Comparison of ENCODE assay signal across 23 cellular contexts in genomic region chr4:119788334-119789266, GRCh38.
"Had no signal": no experiment of that assay in that cellular context is flagged by ENCODE, and none has a peak within 500 bp of the region (broad histone marks: within the 10 kb centered on the region; RNA-seq: fewer than 3 reads in every experiment).

No MANE protein-coding gene starts in this region.

- H3K4me3 ChIP-seq: esophagus squamous epithelium, hepatocyte, left lung, ovary, psoas muscle, skin epidermis, thoracic aorta, upper lobe of left lung had no signal

- H3K27me3 ChIP-seq: esophagus squamous epithelium, hepatocyte, left lung, ovary, upper lobe of left lung had no signal

- H3K79me2 ChIP-seq: hepatocyte had no signal

- H3K4me1 Mint-ChIP-seq: nephron progenitor cell; stimulated activated memory B cell treated with anti-CD40 and anti-IgM and Interleukin-4, amounts not matched to agents 10 μg/mL and 1 μg/mL and 100 μg/mL, for 72 hours had no signal

- H3K9me3 ChIP-seq: esophagus squamous epithelium, left lung, ovary, psoas muscle, thoracic aorta, upper lobe of left lung had no signal

- H3K36me3 Mint-ChIP-seq: activated naive CD4-positive, alpha-beta T cell treated with anti-CD3 and anti-CD28 coated beads, Interleukin-2, amount 50 U/mL, for 72 hours; stimulated activated memory B cell treated with anti-CD40 and anti-IgM and Interleukin-4, amounts not matched to agents 10 μg/mL and 1 μg/mL and 100 μg/mL, for 72 hours had no signal

- H3K27ac ChIP-seq: esophagus squamous epithelium, hepatocyte, left lung, ovary, psoas muscle, skin epidermis, thoracic aorta, upper lobe of left lung, VCaP had no signal

- H2AFZ ChIP-seq: hepatocyte had no signal

- DNase-seq: activated CD4-positive, alpha-beta T cell treated with anti-CD3 and anti-CD28 coated beads for 1 hour; activated CD8-positive, alpha-beta memory T cell treated with anti-CD3 and anti-CD28 coated beads for 24 hours; activated gamma-delta T cell treated with Interleukin-2 at 50 U/mL for 16 hours; dermis blood vessel endothelial cell; effector memory CD4-positive, alpha-beta T cell; esophagus squamous epithelium; kidney; left lung; midbrain; nephron progenitor cell; ovary; psoas muscle; right cardiac atrium; stimulated activated CD4-positive, alpha-beta T cell treated with anti-CD3 and anti-CD28 coated beads, Interleukin-4, amount 100 ng/mL, for 24 hours; SW 1271; T-helper 2 cell; upper lobe of left lung had no signal

- H3K4me2 ChIP-seq: hepatocyte had no signal

- H3K4me3 Mint-ChIP-seq: nephron progenitor cell; stimulated activated memory B cell treated with anti-CD40 and anti-IgM and Interleukin-4, amounts not matched to agents 10 μg/mL and 1 μg/mL and 100 μg/mL, for 72 hours had no signal

- ATAC-seq: activated naive CD4-positive, alpha-beta T cell treated with anti-CD3 and anti-CD28 coated beads, Interleukin-2, amount 50 U/mL, for 72 hours; left lung; psoas muscle; right cardiac atrium; stimulated activated memory B cell treated with anti-CD40 and anti-IgM and Interleukin-4, amounts not matched to agents 10 μg/mL and 1 μg/mL and 100 μg/mL, for 72 hours had no signal

- H3K27me3 Mint-ChIP-seq: stimulated activated memory B cell treated with anti-CD40 and anti-IgM and Interleukin-4, amounts not matched to agents 10 μg/mL and 1 μg/mL and 100 μg/mL, for 72 hours had no signal

- H3K36me3 ChIP-seq: esophagus squamous epithelium, left lung, ovary, thoracic aorta, upper lobe of left lung had no signal

- H3K27ac Mint-ChIP-seq: activated naive CD4-positive, alpha-beta T cell treated with anti-CD3 and anti-CD28 coated beads, Interleukin-2, amount 50 U/mL, for 72 hours; nephron progenitor cell; stimulated activated memory B cell treated with anti-CD40 and anti-IgM and Interleukin-4, amounts not matched to agents 10 μg/mL and 1 μg/mL and 100 μg/mL, for 72 hours had no signal

- H3K4me1 ChIP-seq: esophagus squamous epithelium, left lung, psoas muscle, upper lobe of left lung had no signal
